Comparison of ENCODE assay signal across 23 cellular contexts in the genomic region with DNA sequence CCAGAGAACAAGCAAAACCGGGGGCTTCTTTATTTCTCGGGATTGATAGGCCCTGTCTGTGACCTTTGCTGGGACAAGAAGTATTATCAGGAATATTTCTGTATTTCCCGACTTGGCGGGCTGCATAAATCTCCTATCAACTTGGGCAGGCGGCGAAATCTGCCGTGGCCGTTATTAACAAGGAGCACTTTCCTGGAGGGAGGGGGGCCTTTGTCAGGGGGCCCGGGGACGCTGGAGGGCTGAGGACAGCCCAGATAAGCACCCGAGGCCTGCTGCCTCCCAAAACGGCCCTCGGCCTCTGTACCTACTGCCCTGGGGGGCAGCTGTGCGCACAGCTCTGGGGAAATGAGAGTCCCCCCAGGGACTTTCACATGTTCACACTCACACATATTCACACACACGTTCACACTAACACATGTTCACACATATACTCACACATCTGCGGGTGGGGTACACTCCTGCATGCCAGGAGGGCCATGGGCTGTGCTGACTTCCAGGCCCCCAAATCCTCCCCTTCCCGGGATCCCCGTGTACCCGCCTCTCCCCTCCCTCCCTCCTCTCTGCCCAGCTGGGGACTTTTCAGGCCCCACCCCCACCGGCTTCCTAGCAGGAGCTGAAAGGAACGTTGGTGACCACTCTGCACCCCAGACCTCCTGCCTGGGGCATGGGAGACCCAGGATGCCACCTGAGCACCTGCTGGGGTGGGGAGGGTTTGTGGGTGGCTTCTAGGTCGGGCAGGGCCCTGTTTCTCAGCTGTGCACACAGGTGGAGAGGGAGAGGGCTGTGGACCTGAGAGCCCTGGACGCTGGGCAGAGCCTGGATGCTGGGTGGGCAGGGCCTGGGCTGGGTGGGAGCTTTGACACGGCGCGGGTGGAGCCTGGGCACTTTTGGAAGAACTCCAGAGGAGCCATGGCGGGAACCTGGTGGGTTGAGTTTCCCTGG.
"Had no signal": no experiment of that assay in that cellular context is flagged by ENCODE, and none has a peak within 500 bp of the region (broad histone marks: within the 10 kb centered on the region; RNA-seq: fewer than 3 reads in every experiment).

No MANE protein-coding gene starts in this region.

- H3K27me3 ChIP-seq: adrenal gland, ascending aorta, upper lobe of left lung had no signal

- H3K27ac ChIP-seq: adrenal gland, ascending aorta, left ventricle myocardium inferior, thoracic aorta, upper lobe of left lung had no signal

- H3K9me3 ChIP-seq: adrenal gland, ascending aorta, left ventricle myocardium inferior, thoracic aorta, upper lobe of left lung had no signal

- H3K36me3 ChIP-seq: adrenal gland, ascending aorta, left ventricle myocardium inferior, thoracic aorta, upper lobe of left lung had no signal

- H3K27ac Mint-ChIP-seq: activated CD8-positive, alpha-beta T cell treated with anti-CD3 and anti-CD28 coated beads, Interleukin-2, amount 10 ng/mL, durations not matched to agents 7 days and 5 days; activated naive CD8-positive, alpha-beta T cell; activated T-cell treated with anti-CD3 and anti-CD28 coated beads, Interleukin-2, amount 50 U/mL, for 24 hours; activated T-helper 17 cell treated with anti-CD3 and anti-CD28 coated beads, Interleukin-2, amount 50 U/mL, for 72 hours; natural killer cell; T-cell had no signal

- DNase-seq: activated CD4-positive, alpha-beta T cell treated with anti-CD3 and anti-CD28 coated beads for 1 hour; activated CD4-positive, alpha-beta T cell treated with anti-CD3 and anti-CD28 coated beads, Interleukin-2, amount 50 U/mL, for 1 hour; activated CD8-positive, alpha-beta T cell treated with anti-CD3 and anti-CD28 coated beads, Interleukin-2, amount 10 ng/mL, durations not matched to agents 7 days and 5 days; activated naive CD4-positive, alpha-beta T cell; activated T-cell treated with anti-CD3 and anti-CD28 coated beads, Interleukin-2, amount 50 U/mL, for 24 hours; adrenal gland; effector memory CD4-positive, alpha-beta T cell; foreskin melanocyte; hippocampal formation; left ventricle myocardium inferior; natural killer cell; occipital lobe; posterior cingulate gyrus; stimulated activated CD4-positive, alpha-beta T cell treated with anti-CD3 and anti-CD28 coated beads, Interleukin-2, amount 100 ng/mL, for 48 hours; stimulated activated naive CD4-positive, alpha-beta T cell; T-cell had no signal

- H3K4me3 Mint-ChIP-seq: activated CD8-positive, alpha-beta T cell treated with anti-CD3 and anti-CD28 coated beads, Interleukin-2, amount 10 ng/mL, durations not matched to agents 7 days and 5 days; activated naive CD8-positive, alpha-beta T cell; activated T-cell treated with anti-CD3 and anti-CD28 coated beads, Interleukin-2, amount 50 U/mL, for 24 hours; activated T-helper 17 cell treated with anti-CD3 and anti-CD28 coated beads, Interleukin-2, amount 50 U/mL, for 72 hours; central memory CD8-positive, alpha-beta T cell; natural killer cell; T-cell had no signal

- H3K27me3 Mint-ChIP-seq: activated naive CD8-positive, alpha-beta T cell; activated T-cell treated with anti-CD3 and anti-CD28 coated beads, Interleukin-2, amount 50 U/mL, for 24 hours; activated T-helper 17 cell treated with anti-CD3 and anti-CD28 coated beads, Interleukin-2, amount 50 U/mL, for 72 hours; central memory CD8-positive, alpha-beta T cell; T-cell had no signal

- ATAC-seq: activated CD8-positive, alpha-beta T cell treated with anti-CD3 and anti-CD28 coated beads, Interleukin-2, amount 10 ng/mL, durations not matched to agents 7 days and 5 days; activated T-helper 17 cell treated with anti-CD3 and anti-CD28 coated beads, Interleukin-2, amount 50 U/mL, for 72 hours; esophagus mucosa; T-cell had no signal

- H3K9me3 Mint-ChIP-seq: activated T-cell treated with anti-CD3 and anti-CD28 coated beads, Interleukin-2, amount 50 U/mL, for 24 hours; activated T-helper 17 cell treated with anti-CD3 and anti-CD28 coated beads, Interleukin-2, amount 50 U/mL, for 72 hours; central memory CD8-positive, alpha-beta T cell; natural killer cell; T-cell had no signal

- H3K4me1 Mint-ChIP-seq: activated T-helper 17 cell treated with anti-CD3 and anti-CD28 coated beads, Interleukin-2, amount 50 U/mL, for 72 hours had no signal

- H3K4me3 ChIP-seq: adrenal gland, ascending aorta, left ventricle myocardium inferior, thoracic aorta, upper lobe of left lung had no signal

- H3K36me3 Mint-ChIP-seq: natural killer cell had no signal
